In the genomic region with DNA sequence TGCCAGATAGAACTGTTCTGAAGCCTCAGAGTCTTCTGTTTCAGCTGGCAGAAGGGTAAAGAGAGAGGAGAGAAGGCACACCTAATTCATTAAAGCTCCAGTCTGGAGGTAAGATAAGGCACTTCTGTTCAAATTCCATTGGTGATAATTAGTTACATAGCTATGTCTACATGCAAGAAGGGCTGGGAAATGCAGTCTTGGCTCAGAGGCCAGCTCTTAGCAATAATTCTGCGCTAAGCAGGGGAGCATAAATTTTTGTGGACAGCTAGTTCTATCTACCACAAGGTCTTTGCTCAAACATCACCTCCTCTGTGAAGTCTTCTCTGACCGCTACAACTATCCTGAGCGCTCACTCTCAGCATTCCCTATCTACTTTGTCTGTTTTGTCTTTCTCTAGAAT, we compare ENCODE assay signal across 6 cellular contexts.
"Had no signal": no experiment of that assay in that cellular context is flagged by ENCODE, and none has a peak within 500 bp of the region (broad histone marks: within the 10 kb centered on the region; RNA-seq: fewer than 3 reads in every experiment).

No MANE protein-coding gene starts in this region.

- FAIRE-seq: HepG2, HTR-8/SVneo, K562 had no signal

- H3K27ac Mint-ChIP-seq: IgD-negative memory B cell had no signal

- ATAC-seq: HepG2, K562 had no signal

- H3K27ac ChIP-seq: HL-60 had no signal

- DNase-seq: IMR-90 had no signal

- H3K36me3 Mint-ChIP-seq: IgD-negative memory B cell had no signal

- H3K4me1 Mint-ChIP-seq: IgD-negative memory B cell had no signal

- H3K4me3 ChIP-seq: K562 had no signal

- H3K4me3 Mint-ChIP-seq: IgD-negative memory B cell had no signal
